19 cellular contexts compared by ENCODE assay signal in the genomic region with DNA sequence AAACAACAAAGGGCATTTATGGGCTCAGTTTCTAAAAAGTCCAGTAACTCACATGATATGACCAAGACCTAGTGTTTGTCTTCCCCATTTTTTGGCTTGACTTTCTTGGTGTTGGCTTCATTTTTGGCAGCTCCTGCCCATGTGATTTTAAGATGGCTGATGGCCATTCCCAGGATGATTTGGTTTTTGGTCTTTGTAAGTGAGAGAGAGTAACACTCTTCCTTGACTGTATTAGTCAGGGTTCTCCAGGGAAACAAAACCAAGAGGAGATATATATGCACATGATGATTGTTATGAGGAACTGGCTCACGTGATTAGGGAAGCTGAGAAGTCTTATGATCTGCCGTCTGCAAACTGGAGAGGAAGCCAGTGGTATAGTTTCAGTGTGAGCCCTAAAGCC.
"Had no signal": no experiment of that assay in that cellular context is flagged by ENCODE, and none has a peak within 500 bp of the region (broad histone marks: within the 10 kb centered on the region; RNA-seq: fewer than 3 reads in every experiment).

No MANE protein-coding gene starts in this region.

- H3K4me3 Mint-ChIP-seq: activated naive CD4-positive, alpha-beta T cell treated with anti-CD3 and anti-CD28 coated beads, Interleukin-2, amount 50 U/mL, for 24 hours; activated T-cell treated with anti-CD3 and anti-CD28 coated beads, Interleukin-2, amount 50 U/mL, for 72 hours; natural killer cell treated with Interleukin-12 subunit alpha and Interleukin-12 subunit beta and Interleukin-15 and Interleukin-18, amount 100 ng/mL, for 72 hours; stimulated activated memory B cell treated with anti-CD40 and anti-IgM and Interleukin-4, amounts not matched to agents 10 μg/mL and 1 μg/mL and 100 μg/mL, for 72 hours; T-helper 1 cell treated with Interleukin-12 subunit alpha and Interleukin-12 subunit beta and Interleukin-4 antibody, amounts not matched to agents 30 μg/mL and 1 μg/mL, for 36 hours had no signal

- H3K36me3 Mint-ChIP-seq: activated naive CD4-positive, alpha-beta T cell treated with anti-CD3 and anti-CD28 coated beads, Interleukin-2, amount 50 U/mL, for 24 hours; natural killer cell treated with Interleukin-12 subunit alpha and Interleukin-12 subunit beta and Interleukin-15 and Interleukin-18, amount 100 ng/mL, for 72 hours; stimulated activated memory B cell treated with anti-CD40 and anti-IgM and Interleukin-4, amounts not matched to agents 10 μg/mL and 1 μg/mL and 100 μg/mL, for 72 hours had no signal

- H3K36me3 ChIP-seq: adrenal gland, esophagus squamous epithelium, sigmoid colon, thoracic aorta, upper lobe of right lung had no signal

- H3K4me1 ChIP-seq: esophagus squamous epithelium, sigmoid colon, upper lobe of right lung had no signal

- H3K27ac Mint-ChIP-seq: activated naive CD4-positive, alpha-beta T cell treated with anti-CD3 and anti-CD28 coated beads, Interleukin-2, amount 50 U/mL, for 24 hours; activated T-cell treated with anti-CD3 and anti-CD28 coated beads, Interleukin-2, amount 50 U/mL, for 72 hours; natural killer cell treated with Interleukin-12 subunit alpha and Interleukin-12 subunit beta and Interleukin-15 and Interleukin-18, amount 100 ng/mL, for 72 hours; stimulated activated memory B cell treated with anti-CD40 and anti-IgM and Interleukin-4, amounts not matched to agents 10 μg/mL and 1 μg/mL and 100 μg/mL, for 72 hours; T-helper 1 cell treated with Interleukin-12 subunit alpha and Interleukin-12 subunit beta and Interleukin-4 antibody, amounts not matched to agents 30 μg/mL and 1 μg/mL, for 36 hours had no signal

- H3K4me1 Mint-ChIP-seq: activated naive CD4-positive, alpha-beta T cell treated with anti-CD3 and anti-CD28 coated beads, Interleukin-2, amount 50 U/mL, for 24 hours; stimulated activated memory B cell treated with anti-CD40 and anti-IgM and Interleukin-4, amounts not matched to agents 10 μg/mL and 1 μg/mL and 100 μg/mL, for 72 hours had no signal

- H3K9me3 ChIP-seq: adrenal gland, esophagus squamous epithelium, sigmoid colon, thoracic aorta, upper lobe of right lung had no signal

- DNase-seq: activated CD4-positive, alpha-beta T cell treated with anti-CD3 and anti-CD28 coated beads, Interleukin-2, amount 50 U/mL, for 4 hours; activated effector memory CD4-positive, alpha-beta T cell treated with anti-CD3 and anti-CD28 coated beads, Interleukin-2, amount 50 U/mL, for 16 hours; activated T-cell treated with anti-CD3 and anti-CD28 coated beads, Interleukin-2, amount 50 U/mL, for 72 hours; effector memory CD4-positive, alpha-beta T cell; esophagus squamous epithelium; foreskin fibroblast; hippocampal formation; left cardiac atrium; occipital lobe; posterior cingulate gyrus; sigmoid colon; stimulated activated CD4-positive, alpha-beta T cell treated with anti-CD3 and anti-CD28 coated beads, Interleukin-4, amount 100 ng/mL, for 4 hours; upper lobe of right lung had no signal

- H3K27ac ChIP-seq: adrenal gland, esophagus squamous epithelium, sigmoid colon, thoracic aorta, upper lobe of right lung had no signal

- H3K9me3 Mint-ChIP-seq: activated naive CD4-positive, alpha-beta T cell treated with anti-CD3 and anti-CD28 coated beads, Interleukin-2, amount 50 U/mL, for 24 hours; natural killer cell treated with Interleukin-12 subunit alpha and Interleukin-12 subunit beta and Interleukin-15 and Interleukin-18, amount 100 ng/mL, for 72 hours; T-helper 1 cell treated with Interleukin-12 subunit alpha and Interleukin-12 subunit beta and Interleukin-4 antibody, amounts not matched to agents 30 μg/mL and 1 μg/mL, for 36 hours had no signal

- H3K4me3 ChIP-seq: adrenal gland, esophagus squamous epithelium, sigmoid colon, thoracic aorta, upper lobe of right lung had no signal

- H3K27me3 ChIP-seq: sigmoid colon, upper lobe of right lung had no signal
